Comparison of ENCODE assay signal across 9 cellular contexts in the genomic region with DNA sequence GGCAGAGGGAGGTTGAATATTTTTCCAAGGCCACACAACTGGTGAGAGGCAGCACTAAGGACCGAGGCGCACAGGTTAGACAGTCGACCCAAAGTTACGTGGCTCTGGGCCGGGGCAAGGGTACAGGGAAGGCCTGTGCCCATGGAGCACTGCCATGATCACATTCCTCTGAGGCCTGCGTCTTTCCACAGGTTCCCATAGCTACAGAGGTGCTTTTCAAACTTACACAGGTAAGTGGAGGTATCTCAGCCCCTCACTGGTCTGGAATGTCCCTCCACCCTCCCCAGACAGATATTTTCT. TPM values are rescaled to one million over a fixed set of nuclear protein-coding genes. Genes with fewer than 3 reads are reported as not detected.
DNase-seq lines count a peak whose midpoint lies in the region; ATAC-seq and TF ChIP-seq lines count a peak whose summit lies in the region.
"Had no signal": no experiment of that assay in that cellular context is flagged by ENCODE, and none has a peak within 500 bp of the region (broad histone marks: within the 10 kb centered on the region; RNA-seq: fewer than 3 reads in every experiment).

No MANE protein-coding gene starts in this region.

- H3K27me3 ChIP-seq in WERI-Rb-1 (ENCODE audit: insufficient read depth, low read depth, severe bottlenecking) (no peaks in the 10 kb centered on the region), gastroesophageal sphincter (no peaks in the 10 kb centered on the region), prostate gland (replicated peaks; ENCODE audit: insufficient read depth) (no peaks in the 10 kb centered on the region)

- H3K36me3 ChIP-seq in WERI-Rb-1 (peaks cover 37% of the 10 kb centered on the region), gastroesophageal sphincter (peaks cover 0 to 57% of the 10 kb centered on the region in 2 donors), prostate gland (no peaks in the 10 kb centered on the region), mucosa of descending colon (ENCODE audit: low read depth) (no peaks in the 10 kb centered on the region)

- peaks cover 0 to 16% (median 5%) of the 10 kb centered on the region in 3 donors for H3K4me1 ChIP-seq in gastroesophageal sphincter
- H3K4me1 ChIP-seq in prostate gland (replicated peaks) = peaks cover 5% of the 10 kb centered on the region
- H3K4me1 ChIP-seq in mucosa of descending colon (ENCODE audit: low read depth) = no peaks in the 10 kb centered on the region

- H3K9me3 ChIP-seq in WERI-Rb-1 (ENCODE audit: severe bottlenecking) = peaks cover 9% of the 10 kb centered on the region
- H3K9me3 ChIP-seq in gastroesophageal sphincter = peaks cover 0 to 49% (median 2%) of the 10 kb centered on the region in 3 donors
- H3K9me3 ChIP-seq in prostate gland = no peaks in the 10 kb centered on the region
- peaks cover 39% of the 10 kb centered on the region for H3K9me3 ChIP-seq in mucosa of descending colon

- ATAC-seq in gastroesophageal sphincter (no peak), mucosa of descending colon (no peak)

- H3K4me3 ChIP-seq in GM08714 (ENCODE audit: low read length) = peak overlapping the region; percentile 90
- H3K4me3 ChIP-seq in WERI-Rb-1 (ENCODE audit: low read depth, low read length) = peak overlapping the region; percentile 64
- peak overlapping the region; percentile 66 to 88 for H3K4me3 ChIP-seq in gastroesophageal sphincter
- peak overlapping the region; percentile 78 to 84 for H3K4me3 ChIP-seq in prostate gland
- no peak overlapping the region for H3K4me3 ChIP-seq in mucosa of descending colon

- H3K27ac ChIP-seq in WERI-Rb-1 (no peak overlapping the region), gastroesophageal sphincter (peak overlapping the region in 3 of 4 donors; percentile 87 to 91 (median 89)), prostate gland (peak overlapping the region; percentile 77 to 84)

- TF ChIP-seq CTCF in WERI-Rb-1 (IDR thresholded peaks at IDR 0.05; ENCODE audit: low read depth, low read length) (no peak), gastroesophageal sphincter (IDR thresholded peaks at IDR 0.05) (no peak), prostate gland (IDR thresholded peaks at IDR 0.05) (no peak), mucosa of descending colon (IDR thresholded peaks at IDR 0.05) (no peak)

- TF ChIP-seq POLR2A in gastroesophageal sphincter (IDR thresholded peaks at IDR 0.05) = no peak
- no peak for TF ChIP-seq POLR2A in prostate gland (IDR thresholded peaks at IDR 0.05)

- 19% methylated on average over 3 of the region's 6 CpGs; no CpG with 5 or more reads in 1 of the 2 donors for WGBS in gastroesophageal sphincter (ENCODE audit: low coverage in 1 of 2), 2 donors
- 42% methylated on average over 6 of the region's 6 CpGs for WGBS in prostate gland

- DNase-seq in WERI-Rb-1 = no peak
- DNase-seq in prostate gland (ENCODE audit: low spot score) = no peak
- DNase-seq in NCI-H2107 treated with DMSO at 0.1 percent for 48 hours (lab: John Stamatoyannopoulos, UW; ENCODE audit: unreplicated experiment) = no peak
- no peak for DNase-seq in LoVo (ENCODE audit: low spot score)
- DNase-seq in mucosa of descending colon = no peak
- DNase-seq in NCI-H128 (lab: John Stamatoyannopoulos, UW; ENCODE audit: unreplicated experiment) = no peak

- TF ChIP-seq EP300 in gastroesophageal sphincter (IDR thresholded peaks at IDR 0.05) = no peak

- intact Hi-C loops in prostate gland (cut with DNase I) = no loop called here
- intact Hi-C loops in mucosa of descending colon (cut with DNase I, micrococcal nuclease) = no loop called here

RNA-seq across cellular contexts. Expression of gene ZNF211, which starts 0.8 kb away (rescaled TPM):
- total RNA-seq in gastroesophageal sphincter (10 to 100 TPM in 3 of 4 donors, 1 to 10 TPM in 1; 8.3 to 16.8 (median 15.3) TPM), prostate gland (10 to 100 TPM in 1 of 2 donors, 1 to 10 TPM in 1; 8.9 to 23.3 TPM), mucosa of descending colon (10 to 100 TPM in 1 of 3 donors, 1 to 10 TPM in 2; 7.9 to 16.3 (median 9.4) TPM)

RNA-seq across cellular contexts. Expression of gene ZNF134, which starts 19.7 kb away (rescaled TPM):
- total RNA-seq in gastroesophageal sphincter = 10 to 100 TPM; 23.4 to 33.1 (median 28.6) TPM
- 10 to 100 TPM; 18.3 to 25.8 TPM for total RNA-seq in prostate gland
- 10 to 100 TPM in 1 of 3 donors, 1 to 10 TPM in 2; 9.0 to 20.0 (median 9.2) TPM for total RNA-seq in mucosa of descending colon

RNA-seq across cellular contexts. Expression of gene ZNF530, which starts 34.1 kb away (rescaled TPM):
- total RNA-seq in gastroesophageal sphincter (1 to 10 TPM; 1.4 to 6.3 (median 4.0) TPM), prostate gland (1 to 10 TPM; 1.5 to 7.4 TPM), mucosa of descending colon (1 to 10 TPM; 1.7 to 3.1 (median 2.3) TPM)

RNA-seq across cellular contexts. Expression of gene ZSCAN4, which starts 35.0 kb away (rescaled TPM):
- total RNA-seq in gastroesophageal sphincter (not detected), prostate gland (not detected), mucosa of descending colon (under 1 TPM in 1 of 3 donors, not detected in 2; 0.16 TPM)
- total RNA-seq: renal cortical epithelial cell had no signal

RNA-seq across cellular contexts. Expression of gene ZNF551, which starts 48.0 kb away (rescaled TPM):
- 1 to 10 TPM; 4.4 to 7.3 (median 6.7) TPM for total RNA-seq in gastroesophageal sphincter
- total RNA-seq in prostate gland = 10 to 100 TPM in 1 of 2 donors, 1 to 10 TPM in 1; 7.5 to 14.3 TPM
- total RNA-seq in mucosa of descending colon = 1 to 10 TPM; 4.7 to 5.2 (median 4.9) TPM
